21 cellular contexts compared by ENCODE assay signal in genomic region chr7:23967949-23968599, GRCh38.
DNase-seq lines count a peak whose midpoint lies in the region; ATAC-seq, FAIRE-seq and TF ChIP-seq lines count a peak whose summit lies in the region.
"Had no signal": no experiment of that assay in that cellular context is flagged by ENCODE, and none has a peak within 500 bp of the region (broad histone marks: within the 10 kb centered on the region; RNA-seq: fewer than 3 reads in every experiment).

No MANE protein-coding gene starts in this region.

- FAIRE-seq in H54 (lab: Jason Lieb, UNC), result no peak
- FAIRE-seq: colon, TTC549, urothelium cell line had no signal

- H3K4me3 Mint-ChIP-seq in type B pancreatic cell, result no peak overlapping the region
- H3K4me3 Mint-ChIP-seq: naive B cell had no signal

- H3K27me3 Mint-ChIP-seq in type B pancreatic cell, result peaks cover 7% of the 10 kb centered on the region

- peaks cover 9% of the 10 kb centered on the region for H3K9me3 Mint-ChIP-seq in type B pancreatic cell

- ATAC-seq in HG03280 (IDR thresholded peaks at IDR 0.05; ENCODE audit: unreplicated experiment) (peak; percentile 60), GM18861 (IDR thresholded peaks at IDR 0.05; ENCODE audit: unreplicated experiment) (no peak)
- ATAC-seq: left lung, psoas muscle had no signal

- no peak for TF ChIP-seq POLR2A in H54 (IDR thresholded peaks at IDR 0.05; ENCODE audit: low read depth, low read length)

- no peak for TF ChIP-seq CTCF in type B pancreatic cell (conservative IDR thresholded peaks at IDR 0.05)

- H3K4me1 Mint-ChIP-seq in type B pancreatic cell (ENCODE audit: unreplicated experiment), result peaks cover 9% of the 10 kb centered on the region
- H3K4me1 Mint-ChIP-seq: naive B cell had no signal

- no peaks in the 10 kb centered on the region for H3K36me3 Mint-ChIP-seq in type B pancreatic cell
- H3K36me3 Mint-ChIP-seq: naive B cell had no signal

- peak; percentile 8 for DNase-seq in stimulated activated CD4-positive, alpha-beta T cell treated with anti-CD3 and anti-CD28 coated beads, Interleukin-1b, Interleukin-23, amount 100 ng/mL, for 48 hours
- DNase-seq in stimulated activated CD4-positive, alpha-beta T cell treated with anti-CD3 and anti-CD28 coated beads, Interleukin-4, amount 100 ng/mL, for 4 hours, result no peak
- DNase-seq in caudate nucleus (lab: John Stamatoyannopoulos, UW), result peak in 39 of 61 donors; percentile 3 to 88 (median 33)
- DNase-seq in type B pancreatic cell (ENCODE audit: extremely low spot score, unreplicated experiment), result no peak
- no peak for DNase-seq in H54 (ENCODE audit: insufficient read length, low spot score)
- no peak for DNase-seq in KG1 (lab: John Stamatoyannopoulos, UW)
- DNase-seq: adrenal gland; AML-193; DMS 273 treated with DMSO at 0.1 percent for 48 hours; left lung; MV-4-11; naive B cell; psoas muscle; stimulated activated CD8-positive, alpha-beta memory T cell treated with anti-CD3 and anti-CD28 coated beads, Interleukin-4, amount 100 ng/mL, for 48 hours had no signal

- peak overlapping the region; percentile 24 for H3K27ac Mint-ChIP-seq in type B pancreatic cell
- H3K27ac Mint-ChIP-seq: naive B cell had no signal

- H3K27ac ChIP-seq in caudate nucleus (ENCODE audit: low read depth, low read length), result no peak overlapping the region
- H3K27ac ChIP-seq: adrenal gland, esophagus muscularis mucosa, left lung, psoas muscle, SK-N-MC had no signal

Comparison
In these comparisons a context has a peak if more than half of its experiments do, and no peak if none do; other contexts are left out.
1. DNase-seq: peak in stimulated activated CD4-positive, alpha-beta T cell treated with anti-CD3 and anti-CD28 coated beads, Interleukin-1b, Interleukin-23, amount 100 ng/mL, for 48 hours (single experiment) and caudate nucleus (39 of 61); none in stimulated activated CD4-positive, alpha-beta T cell treated with anti-CD3 and anti-CD28 coated beads, Interleukin-4, amount 100 ng/mL, for 4 hours (0 of 2), type B pancreatic cell (single experiment), H54 (single experiment) and KG1 (single experiment).